Comparison of ENCODE assay signal across 9 cellular contexts in genomic region chr11:83681045-83681781, GRCh38.
DNase-seq lines count a peak whose midpoint lies in the region; ATAC-seq, FAIRE-seq and TF ChIP-seq lines count a peak whose summit lies in the region.
"Had no signal": no experiment of that assay in that cellular context is flagged by ENCODE, and none has a peak within 500 bp of the region (broad histone marks: within the 10 kb centered on the region; RNA-seq: fewer than 3 reads in every experiment).

No MANE protein-coding gene starts in this region.

- TF ChIP-seq EP300 in HepG2 (IDR thresholded peaks at IDR 0.05; ENCODE audit: low read depth in 2 of 2, low read length in 2 of 2) (no peak), HepG2 (CRISPR knock-in tag; IDR thresholded peaks at IDR 0.05; ENCODE audit: borderline replicate concordance) (no peak)

- TF ChIP-seq CTCF in mammary epithelial cell (conservative IDR thresholded peaks at IDR 0.05 in 1 of 2, IDR thresholded peaks at IDR 0.05 in 1 of 2; ENCODE audit: extremely low read depth in 1 of 2, insufficient read depth in 1 of 2, low read depth in 1 of 2, low read length in 2 of 2): no peak
- no peak for TF ChIP-seq CTCF in HepG2 (CRISPR knock-in tag; IDR thresholded peaks at IDR 0.05)

- no peak for TF ChIP-seq RAD21 in HepG2 (CRISPR knock-in tag; IDR thresholded peaks at IDR 0.05)

- no peak overlapping the region for H3K9ac ChIP-seq in mammary epithelial cell (ENCODE audit: insufficient read depth, low read length)
- H3K9ac ChIP-seq in HepG2 (ENCODE audit: insufficient read depth, low read depth, low read length): no peak overlapping the region

- no peaks in the 10 kb centered on the region for H3K36me3 Mint-ChIP-seq in stimulated activated memory B cell treated with anti-CD40 and anti-IgM and Interleukin-4, amounts not matched to agents 10 μg/mL and 1 μg/mL and 100 μg/mL, for 72 hours
- H3K36me3 Mint-ChIP-seq in activated naive CD4-positive, alpha-beta T cell treated with anti-CD3 and anti-CD28 coated beads, Interleukin-2, amount 10 ng/mL, durations not matched to agents 7 days and 5 days: no peaks in the 10 kb centered on the region

- no peaks in the 10 kb centered on the region for H3K4me1 ChIP-seq in mammary epithelial cell (ENCODE audit: insufficient read depth, low read length)
- no peaks in the 10 kb centered on the region for H3K4me1 ChIP-seq in HepG2 (ENCODE audit: insufficient read depth, low read length)

- CTCF ChIA-PET in mammary epithelial cell (lab: Charles Lee; ENCODE audit: low non-redundant PET): no interaction called here
- CTCF ChIA-PET in activated naive CD4-positive, alpha-beta T cell treated with anti-CD3 and anti-CD28 coated beads, Interleukin-2, amount 10 ng/mL, durations not matched to agents 7 days and 5 days (lab: Charles Lee): interaction anchor here (1.2 kb wide), 1 partner anchor 13 kb away, joined by 4 read pairs; no protein-coding TSS in a partner anchor
- CTCF ChIA-PET in HepG2 (lab: Yijun Ruan, JAX; ENCODE audit: low intra/inter-chr PET ratio, low total read pairs): no interaction called here

- peak overlapping the region; percentile 75 for H3K4me3 Mint-ChIP-seq in stimulated activated memory B cell treated with anti-CD40 and anti-IgM and Interleukin-4, amounts not matched to agents 10 μg/mL and 1 μg/mL and 100 μg/mL, for 72 hours
- no peak overlapping the region for H3K4me3 Mint-ChIP-seq in activated naive CD4-positive, alpha-beta T cell treated with anti-CD3 and anti-CD28 coated beads, Interleukin-2, amount 10 ng/mL, durations not matched to agents 7 days and 5 days

- peak overlapping the region; percentile 15 for H3K27ac Mint-ChIP-seq in stimulated activated memory B cell treated with anti-CD40 and anti-IgM and Interleukin-4, amounts not matched to agents 10 μg/mL and 1 μg/mL and 100 μg/mL, for 72 hours
- H3K27ac Mint-ChIP-seq in activated naive CD4-positive, alpha-beta T cell treated with anti-CD3 and anti-CD28 coated beads, Interleukin-2, amount 10 ng/mL, durations not matched to agents 7 days and 5 days: no peak overlapping the region

- 35% methylated on average over 15 of the region's 15 CpGs for WGBS in mammary epithelial cell (ENCODE audit: low coverage, missing lambda C conversion rate)
- 43% methylated on average over 15 of the region's 15 CpGs for WGBS in HepG2 (ENCODE audit: low lambda C conversion rate)

- H2AFZ ChIP-seq in mammary epithelial cell (ENCODE audit: low read depth, low read length) (peak overlapping the region; percentile 22), HepG2 (ENCODE audit: low read length) (no peak overlapping the region)

- in situ Hi-C loops in mammary epithelial cell (cut with MboI; ENCODE audit: low sequenced_read_pairs in 2 of 2) (no loop called here), HepG2 (cut with HindIII; ENCODE audit: extremely low pct_ligation_motif_present, low pct_unique_long_range_greater_than_20kb) (no loop called here)

- no peaks in the 10 kb centered on the region for H3K27me3 ChIP-seq in mammary epithelial cell (ENCODE audit: insufficient read depth, low read length)
- no peaks in the 10 kb centered on the region for H3K27me3 ChIP-seq in HepG2 (ENCODE audit: control insufficient read depth in 1 of 2, insufficient read depth in 2 of 2, low read length in 2 of 2)

- POLR2A ChIA-PET in HepG2 (lab: Yijun Ruan, JAX): no interaction called here

- H3K9me3 ChIP-seq in mammary epithelial cell (replicated peaks; ENCODE audit: insufficient read depth, low read length): no peaks in the 10 kb centered on the region
- H3K9me3 ChIP-seq in HepG2 (ENCODE audit: low read length): no peaks in the 10 kb centered on the region

- intact Hi-C loops in mammary epithelial cell (cut with micrococcal nuclease): no loop called here
- intact Hi-C loops in HepG2 (cut with micrococcal nuclease; ENCODE audit: unreplicated experiment): no loop called here

- H3K9me3 Mint-ChIP-seq in stimulated activated memory B cell treated with anti-CD40 and anti-IgM and Interleukin-4, amounts not matched to agents 10 μg/mL and 1 μg/mL and 100 μg/mL, for 72 hours: no peaks in the 10 kb centered on the region
- no peaks in the 10 kb centered on the region for H3K9me3 Mint-ChIP-seq in activated naive CD4-positive, alpha-beta T cell treated with anti-CD3 and anti-CD28 coated beads, Interleukin-2, amount 10 ng/mL, durations not matched to agents 7 days and 5 days

- TF ChIP-seq POLR2A in HepG2 (IDR thresholded peaks at IDR 0.05; ENCODE audit: insufficient read depth in 1 of 2, low read depth in 2 of 2, low read length in 2 of 2): no peak

- peaks cover 24% of the 10 kb centered on the region for H3K4me1 Mint-ChIP-seq in stimulated activated memory B cell treated with anti-CD40 and anti-IgM and Interleukin-4, amounts not matched to agents 10 μg/mL and 1 μg/mL and 100 μg/mL, for 72 hours
- H3K4me1 Mint-ChIP-seq in activated naive CD4-positive, alpha-beta T cell treated with anti-CD3 and anti-CD28 coated beads, Interleukin-2, amount 10 ng/mL, durations not matched to agents 7 days and 5 days: no peaks in the 10 kb centered on the region

- H3K36me3 ChIP-seq in mammary epithelial cell (ENCODE audit: insufficient read depth, low read length) (no peaks in the 10 kb centered on the region), HepG2 (replicated peaks in 1 of 2; ENCODE audit: control insufficient read depth in 1 of 2, insufficient read depth in 2 of 2, low read length in 2 of 2) (no peaks in the 10 kb centered on the region)

- DNase-seq in mammary epithelial cell: peak; percentile 6
- no peak for DNase-seq in activated naive CD4-positive, alpha-beta T cell treated with anti-CD3 and anti-CD28 coated beads, Interleukin-2, amount 10 ng/mL, durations not matched to agents 7 days and 5 days
- DNase-seq in HepG2 (ENCODE audit: low spot score): no peak
- no peak for DNase-seq in stimulated activated CD4-positive, alpha-beta T cell treated with anti-CD3 and anti-CD28 coated beads, Interleukin-2, amount 100 ng/mL, for 48 hours
- DNase-seq: cerebellar nuclear complex had no signal

- H3K27ac ChIP-seq in mammary epithelial cell (ENCODE audit: insufficient read depth, low read depth, low read length) (no peak overlapping the region), HepG2 (ENCODE audit: extremely low read length, insufficient read depth, low read length) (no peak overlapping the region)

- H3K27me3 Mint-ChIP-seq in stimulated activated memory B cell treated with anti-CD40 and anti-IgM and Interleukin-4, amounts not matched to agents 10 μg/mL and 1 μg/mL and 100 μg/mL, for 72 hours: peaks cover 28% of the 10 kb centered on the region
- no peaks in the 10 kb centered on the region for H3K27me3 Mint-ChIP-seq in activated naive CD4-positive, alpha-beta T cell treated with anti-CD3 and anti-CD28 coated beads, Interleukin-2, amount 10 ng/mL, durations not matched to agents 7 days and 5 days

- no peak for FAIRE-seq in HepG2 (lab: Jason Lieb, UNC)

- H4K20me1 ChIP-seq in mammary epithelial cell (ENCODE audit: insufficient read depth, low read length) (no peaks in the 10 kb centered on the region), HepG2 (ENCODE audit: insufficient read depth, low read length) (no peaks in the 10 kb centered on the region)

- BruUV-seq in mammary epithelial cell (replicated peaks; lab: Mats Ljungman, UMichigan): no TSS peak
- no TSS peak for BruUV-seq in HepG2 (replicated peaks; lab: Mats Ljungman, UMichigan)

- ATAC-seq in GM19452 (IDR thresholded peaks at IDR 0.05; ENCODE audit: unreplicated experiment) (peak; percentile 50), HG03432 (IDR thresholded peaks at IDR 0.05; ENCODE audit: unreplicated experiment) (peak; percentile 47), HG03342 (IDR thresholded peaks at IDR 0.05; ENCODE audit: unreplicated experiment) (no peak), HepG2 (no peak)
- ATAC-seq in stimulated activated memory B cell treated with anti-CD40 and anti-IgM and Interleukin-4, amounts not matched to agents 10 μg/mL and 1 μg/mL and 100 μg/mL, for 72 hours: peak; percentile 69

- peak overlapping the region; percentile 46 for H3K4me2 ChIP-seq in mammary epithelial cell (ENCODE audit: insufficient read depth, low read depth, low read length)
- H3K4me2 ChIP-seq in HepG2 (ENCODE audit: low read depth, low read length): no peak overlapping the region

- H3K79me2 ChIP-seq in mammary epithelial cell (ENCODE audit: insufficient read depth, low read length): no peaks in the 10 kb centered on the region
- no peaks in the 10 kb centered on the region for H3K79me2 ChIP-seq in HepG2 (ENCODE audit: insufficient read depth, low read length)

- H3K4me3 ChIP-seq in mammary epithelial cell (replicated peaks in 1 of 3; ENCODE audit: insufficient read depth in 1 of 3, low read depth in 2 of 3, low read length in 3 of 3): peak overlapping the region in 2 of 3 experiments; percentile 13 to 19
- H3K4me3 ChIP-seq in HepG2 (replicated peaks in 1 of 3; ENCODE audit: insufficient read depth in 1 of 3, low read depth in 2 of 3, low read length in 3 of 3): no peak overlapping the region

- dilution Hi-C loops in mammary epithelial cell (cut with HindIII; ENCODE audit: low sequenced_read_pairs): no loop called here

TF ChIP-seq in HepG2, 621 proteins besides CTCF, POLR2A, EP300 and RAD21 (continues in another document):
- TF ChIP-seq ZNF580 (CRISPR knock-in tag; IDR thresholded peaks at IDR 0.05; ENCODE audit: borderline replicate concordance, low read depth) (no peak), ZNF460 (CRISPR knock-in tag; IDR thresholded peaks at IDR 0.05; ENCODE audit: borderline replicate concordance) (no peak), RORA (CRISPR knock-in tag; IDR thresholded peaks at IDR 0.05) (no peak), PPARG (CRISPR knock-in tag; conservative IDR thresholded peaks at IDR 0.05) (no peak), KLF13 (CRISPR knock-in tag; IDR thresholded peaks at IDR 0.05) (no peak)

Comparison
In these comparisons a context has a peak if more than half of its experiments do, and no peak if none do; other contexts are left out.
1. ATAC-seq: peak in GM19452 (single experiment), HG03432 (single experiment) and stimulated activated memory B cell treated with anti-CD40 and anti-IgM and Interleukin-4, amounts not matched to agents 10 μg/mL and 1 μg/mL and 100 μg/mL, for 72 hours (single experiment); none in HG03342 (single experiment) and HepG2 (single experiment).
2. H3K4me3 ChIP-seq: peak in mammary epithelial cell (2 of 3); none in HepG2 (0 of 3).